Comparison of ENCODE assay signal across 18 cellular contexts in the genomic region with DNA sequence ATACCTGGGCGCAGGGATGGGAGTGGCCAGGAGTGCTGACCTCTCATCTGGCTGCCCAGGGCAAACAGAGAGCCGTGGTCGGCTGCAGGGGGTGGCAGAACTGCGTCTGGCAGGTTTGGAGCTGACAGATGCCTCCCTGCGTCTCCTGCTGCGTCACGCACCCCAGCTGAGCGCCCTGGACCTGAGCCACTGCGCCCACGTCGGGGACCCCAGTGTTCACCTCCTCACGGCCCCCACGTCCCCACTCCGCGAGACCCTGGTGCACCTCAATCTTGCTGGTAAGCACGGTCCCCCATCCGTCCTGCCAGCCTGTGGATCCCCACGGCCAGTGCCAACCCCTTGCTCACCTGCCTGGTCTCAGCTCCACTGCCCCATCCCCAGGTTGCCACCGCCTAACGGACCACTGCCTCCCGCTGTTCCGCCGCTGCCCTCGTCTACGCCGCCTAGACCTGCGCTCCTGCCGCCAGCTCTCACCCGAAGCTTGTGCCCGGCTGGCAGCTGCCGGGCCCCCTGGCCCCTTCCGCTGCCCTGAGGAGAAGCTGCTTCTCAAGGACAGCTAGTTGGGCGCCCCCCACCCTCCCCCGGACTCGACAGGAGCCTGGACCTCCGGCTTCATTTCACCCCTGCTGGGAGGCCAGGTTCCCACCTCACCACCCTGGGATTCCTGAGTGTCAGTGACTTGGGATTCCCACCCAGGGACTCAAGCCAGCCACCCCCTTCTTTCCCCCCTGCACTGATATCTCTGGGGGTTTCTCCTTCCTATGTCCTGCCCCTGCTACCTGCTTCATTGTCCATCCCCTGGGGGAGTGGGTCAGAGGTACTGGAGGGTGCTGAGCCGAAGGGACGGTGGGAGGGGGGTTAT. TPM values are rescaled to one million over a fixed set of nuclear protein-coding genes. Genes with fewer than 3 reads are reported as not detected.
DNase-seq lines count a peak whose midpoint lies in the region; ATAC-seq and TF ChIP-seq lines count a peak whose summit lies in the region.
"Had no signal": no experiment of that assay in that cellular context is flagged by ENCODE, and none has a peak within 500 bp of the region (broad histone marks: within the 10 kb centered on the region; RNA-seq: fewer than 3 reads in every experiment).

No MANE protein-coding gene starts in this region.

- no peak for ATAC-seq in CD8-positive, alpha-beta T cell
- no peak for ATAC-seq in GM19395 (IDR thresholded peaks at IDR 0.05; ENCODE audit: unreplicated experiment)
- ATAC-seq in HG03108 (IDR thresholded peaks at IDR 0.05; ENCODE audit: unreplicated experiment) = no peak
- ATAC-seq: activated naive CD4-positive, alpha-beta T cell treated with anti-CD3 and anti-CD28 coated beads, Interleukin-2, amount 50 U/mL, for 72 hours; gastrocnemius medialis; right lobe of liver had no signal

- no peak overlapping the region for H2AFZ ChIP-seq in neural cell (ENCODE audit: low read depth, low read length)

- H3K27me3 ChIP-seq in CD8-positive, alpha-beta T cell (ENCODE audit: insufficient read depth, low read length) = no peaks in the 10 kb centered on the region
- H3K27me3 ChIP-seq in iPS-15b (ENCODE audit: control insufficient read depth, insufficient read depth, low read length) (peaks cover 2% of the 10 kb centered on the region), neural cell (ENCODE audit: insufficient read depth, low read depth, low read length) (no peaks in the 10 kb centered on the region), esophagus squamous epithelium (no peaks in the 10 kb centered on the region)
- H3K27me3 ChIP-seq: gastrocnemius medialis, right lobe of liver, testis had no signal

- POLR2A ChIA-PET in CD8-positive, alpha-beta T cell (lab: Charles Lee) = no interaction called here
- POLR2A ChIA-PET in RWPE1 (lab: Yijun Ruan, JAX; ENCODE audit: low non-redundant PET) = no interaction called here

- peaks cover 16% of the 10 kb centered on the region for H3K4me1 Mint-ChIP-seq in CD8-positive, alpha-beta T cell (ENCODE audit: low read depth)

- H3K27me3 Mint-ChIP-seq in CD8-positive, alpha-beta T cell (ENCODE audit: low read depth) = no peaks in the 10 kb centered on the region

- H3K4me3 ChIP-seq in CD8-positive, alpha-beta T cell (ENCODE audit: low read depth, low read length) = no peak overlapping the region
- peak overlapping the region; percentile 26 for H3K4me3 ChIP-seq in iPS-15b (ENCODE audit: low read depth, low read length)
- peak overlapping the region; percentile 86 for H3K4me3 ChIP-seq in neural cell (ENCODE audit: low read length)
- no peak overlapping the region for H3K4me3 ChIP-seq in esophagus squamous epithelium
- H3K4me3 ChIP-seq: gastrocnemius medialis, right lobe of liver had no signal

- H3K9me3 Mint-ChIP-seq in CD8-positive, alpha-beta T cell = no peaks in the 10 kb centered on the region
- H3K9me3 Mint-ChIP-seq: activated naive CD4-positive, alpha-beta T cell treated with anti-CD3 and anti-CD28 coated beads, Interleukin-2, amount 50 U/mL, for 72 hours had no signal

- H3K36me3 Mint-ChIP-seq in CD8-positive, alpha-beta T cell = peaks cover 10% of the 10 kb centered on the region

- H3K9ac ChIP-seq in iPS-15b (ENCODE audit: low read depth, low read length) = no peak overlapping the region
- peak overlapping the region; percentile 88 for H3K9ac ChIP-seq in neural cell (ENCODE audit: low read length)

- no peaks in the 10 kb centered on the region for H4K20me1 ChIP-seq in neural cell (ENCODE audit: insufficient read depth)

- no peaks in the 10 kb centered on the region for H3F3A ChIP-seq in neural cell (ENCODE audit: insufficient read depth, low read length, poor library complexity, severe bottlenecking)

- intact Hi-C loops in CD8-positive, alpha-beta T cell (cut with DNase I, micrococcal nuclease) = no loop called here
- intact Hi-C loops in esophagus squamous epithelium (cut with DNase I) = no loop called here

- H3K27ac Mint-ChIP-seq in CD8-positive, alpha-beta T cell = no peak overlapping the region

- no peak for TF ChIP-seq RAD21 in neural cell (conservative IDR thresholded peaks at IDR 0.05)

- peaks cover 22% of the 10 kb centered on the region for H3K4me1 ChIP-seq in CD8-positive, alpha-beta T cell (ENCODE audit: insufficient read depth, low read length)
- peaks cover 3% of the 10 kb centered on the region for H3K4me1 ChIP-seq in iPS-15b (ENCODE audit: control insufficient read depth, insufficient read depth, low read length)
- H3K4me1 ChIP-seq in esophagus squamous epithelium = peaks cover 24 to 48% (median 26%) of the 10 kb centered on the region in 3 donors

- H3K79me2 ChIP-seq in neural cell (replicated peaks; ENCODE audit: insufficient read depth, low read length) = peaks cover 10% of the 10 kb centered on the region

- no peaks in the 10 kb centered on the region for H3K36me3 ChIP-seq in CD8-positive, alpha-beta T cell (ENCODE audit: insufficient read depth, low read length)
- peaks cover 6% of the 10 kb centered on the region for H3K36me3 ChIP-seq in iPS-15b (ENCODE audit: control insufficient read depth, insufficient read depth, low read length)
- peaks cover 6% of the 10 kb centered on the region for H3K36me3 ChIP-seq in neural cell (ENCODE audit: insufficient read depth, low read length)
- H3K36me3 ChIP-seq in esophagus squamous epithelium = peaks cover 0 to 51% (median 15%) of the 10 kb centered on the region in 3 donors
- H3K36me3 ChIP-seq: right lobe of liver had no signal

- 85 to 87% methylated on average over 17 to 32 of the region's 38 CpGs for WGBS in esophagus squamous epithelium, 2 donors

- no peak overlapping the region for H3K27ac ChIP-seq in CD8-positive, alpha-beta T cell (ENCODE audit: low read depth, low read length)
- H3K27ac ChIP-seq in RWPE1 (peak overlapping the region; percentile 98), neural cell (ENCODE audit: low read length) (peak overlapping the region; percentile 92), esophagus squamous epithelium (no peak overlapping the region)

- TF ChIP-seq CTCF in CD8-positive, alpha-beta T cell (IDR thresholded peaks at IDR 0.05) = no peak
- TF ChIP-seq CTCF in RWPE1 (conservative IDR thresholded peaks at IDR 0.05; ENCODE audit: low read depth) = no peak
- TF ChIP-seq CTCF in neural cell (IDR thresholded peaks at IDR 0.05; ENCODE audit: poor library complexity, severe bottlenecking) = no peak
- no peak for TF ChIP-seq CTCF in esophagus squamous epithelium (IDR thresholded peaks at IDR 0.05)

- H3K9me3 ChIP-seq in CD8-positive, alpha-beta T cell (ENCODE audit: low read length) = no peaks in the 10 kb centered on the region
- H3K9me3 ChIP-seq in iPS-15b (ENCODE audit: control insufficient read depth, insufficient read depth, low read length) = no peaks in the 10 kb centered on the region
- H3K9me3 ChIP-seq in neural cell (ENCODE audit: low read length) = no peaks in the 10 kb centered on the region
- H3K9me3 ChIP-seq in esophagus squamous epithelium = no peaks in the 10 kb centered on the region
- H3K9me3 ChIP-seq: gastrocnemius medialis, right lobe of liver, testis had no signal

- H3K9me2 ChIP-seq in neural cell (ENCODE audit: insufficient read depth, low read length) = no peaks in the 10 kb centered on the region

- H3K4me3 Mint-ChIP-seq in CD8-positive, alpha-beta T cell = peak overlapping the region; percentile 56

- no peak for TF ChIP-seq EP300 in neural cell (conservative IDR thresholded peaks at IDR 0.05; ENCODE audit: poor library complexity, severe bottlenecking)

- CTCF ChIA-PET in CD8-positive, alpha-beta T cell (lab: Charles Lee) = interaction anchor here (1.5 kb wide), 1 partner anchor 12 kb away, joined by 4 read pairs; no protein-coding TSS in a partner anchor
- CTCF ChIA-PET in RWPE1 (lab: Yijun Ruan, JAX) = interaction anchor here (0.6 to 1.0 kb wide), 3 partner anchors 12 to 130 kb away, joined by 3 to 5 read pairs (median 3); no protein-coding TSS in a partner anchor

- DNase-seq in CD8-positive, alpha-beta T cell = no peak
- DNase-seq in RWPE1 (ENCODE audit: low spot score) = no peak
- DNase-seq in esophagus squamous epithelium (lab: John Stamatoyannopoulos, UW) = no peak
- no peak for DNase-seq in activated CD8-positive, alpha-beta memory T cell treated with anti-CD3 and anti-CD28 coated beads, Interleukin-2, amount 50 U/mL, for 48 hours
- DNase-seq: activated CD4-positive, alpha-beta T cell treated with anti-CD3 and anti-CD28 coated beads for 48 hours; gastrocnemius medialis; GDM1; Karpas-422; NCI-H1417 treated with DMSO at 0.1 percent for 48 hours; NCI-H2227 treated with DMSO at 0.1 percent for 48 hours; SHP77; testis had no signal

- no peak overlapping the region for H3K4me2 ChIP-seq in neural cell (ENCODE audit: low read length)

- no peak for TF ChIP-seq POLR2A in esophagus squamous epithelium (IDR thresholded peaks at IDR 0.05)

TF ChIP-seq in neural cell, 6 proteins besides CTCF, POLR2A, EP300 and RAD21 (continues in another document):
- TF ChIP-seq SMC3 (conservative IDR thresholded peaks at IDR 0.05; ENCODE audit: poor library complexity) (no peak), MXI1 (conservative IDR thresholded peaks at IDR 0.05; ENCODE audit: poor library complexity, severe bottlenecking) (no peak), EZH2 (IDR thresholded peaks at IDR 0.05; ENCODE audit: borderline replicate concordance, insufficient read depth, low read length, poor library complexity, severe bottlenecking) (no peak), TAF1 (IDR thresholded peaks at IDR 0.05; ENCODE audit: low read depth) (no peak), POLR2AphosphoS5 (IDR thresholded peaks at IDR 0.05) (no peak)

RNA-seq across cellular contexts. Expression of a gene that starts 2.0 kb away (rescaled TPM):
- 1 to 10 TPM; 2.0 to 2.8 TPM for total RNA-seq in CD8-positive, alpha-beta T cell
- 5.7 and 7.3 TPM in 2 replicates for polyA plus RNA-seq in neural cell
- 5.8 and 6.5 TPM in 2 replicates for polyA minus RNA-seq in neural cell
- total RNA-seq in esophagus squamous epithelium = 10 to 100 TPM in 3 of 4 donors, 1 to 10 TPM in 1; 4.0 to 28.6 (median 18.0) TPM

RNA-seq across cellular contexts. Expression of a gene that starts 10.7 kb away (rescaled TPM):
- total RNA-seq in CD8-positive, alpha-beta T cell = 10 to 100 TPM; 43.6 to 48.3 TPM
- 1.4 and 3.3 TPM in 2 replicates for polyA plus RNA-seq in neural cell
- 3.9 and 13.7 TPM in 2 replicates for polyA minus RNA-seq in neural cell
- total RNA-seq in esophagus squamous epithelium = 1 to 10 TPM; 3.5 to 8.0 (median 5.4) TPM

RNA-seq across cellular contexts. Expression of a gene that starts 23.5 kb away (rescaled TPM):
- 1 to 10 TPM; 5.4 to 5.9 TPM for total RNA-seq in CD8-positive, alpha-beta T cell
- polyA plus RNA-seq in neural cell = 99.6 and 124 TPM in 2 replicates
- polyA minus RNA-seq in neural cell = 122 and 157 TPM in 2 replicates
- 10 to 100 TPM; 17.0 to 28.7 (median 25.1) TPM for total RNA-seq in esophagus squamous epithelium

RNA-seq across cellular contexts. Expression of a gene that starts 38.1 kb away (rescaled TPM):
- total RNA-seq in CD8-positive, alpha-beta T cell = under 1 TPM; 0.19 to 0.25 TPM
- polyA plus RNA-seq in neural cell = 1.5 and 3.4 TPM in 2 replicates
- polyA minus RNA-seq in neural cell = 0.46 and 0.49 TPM in 2 replicates
- total RNA-seq in esophagus squamous epithelium = 10 to 100 TPM in 1 of 4 donors, 1 to 10 TPM in 3; 6.9 to 17.0 (median 8.8) TPM

RNA-seq across cellular contexts. Expression of a gene that starts 50.5 kb away (rescaled TPM):
- not detected for total RNA-seq in CD8-positive, alpha-beta T cell
- polyA plus RNA-seq in neural cell = not detected in 2 replicates
- not detected in 2 replicates for polyA minus RNA-seq in neural cell
- total RNA-seq in esophagus squamous epithelium = 1 to 10 TPM in 3 of 4 donors, under 1 TPM in 1; 0.53 to 3.6 (median 1.8) TPM

Comparison
In these comparisons a context has a peak if more than half of its experiments do, and no peak if none do; other contexts are left out.
1. H3K27ac ChIP-seq: peak in RWPE1 (single experiment) and neural cell (single experiment); none in CD8-positive, alpha-beta T cell (single experiment) and esophagus squamous epithelium (0 of 4).
2. H3K4me3 ChIP-seq: peak in iPS-15b (single experiment) and neural cell (single experiment); none in CD8-positive, alpha-beta T cell (single experiment) and esophagus squamous epithelium (0 of 4).
3. RNA of a gene that starts 10.7 kb away (total RNA-seq): 43.6 to 48.3 TPM in CD8-positive, alpha-beta T cell; 3.5 to 8.0 TPM in esophagus squamous epithelium; every median in the first group is over 4 times any median in the second.